ENCODE assay signal across 8 cellular contexts in the genomic region with DNA sequence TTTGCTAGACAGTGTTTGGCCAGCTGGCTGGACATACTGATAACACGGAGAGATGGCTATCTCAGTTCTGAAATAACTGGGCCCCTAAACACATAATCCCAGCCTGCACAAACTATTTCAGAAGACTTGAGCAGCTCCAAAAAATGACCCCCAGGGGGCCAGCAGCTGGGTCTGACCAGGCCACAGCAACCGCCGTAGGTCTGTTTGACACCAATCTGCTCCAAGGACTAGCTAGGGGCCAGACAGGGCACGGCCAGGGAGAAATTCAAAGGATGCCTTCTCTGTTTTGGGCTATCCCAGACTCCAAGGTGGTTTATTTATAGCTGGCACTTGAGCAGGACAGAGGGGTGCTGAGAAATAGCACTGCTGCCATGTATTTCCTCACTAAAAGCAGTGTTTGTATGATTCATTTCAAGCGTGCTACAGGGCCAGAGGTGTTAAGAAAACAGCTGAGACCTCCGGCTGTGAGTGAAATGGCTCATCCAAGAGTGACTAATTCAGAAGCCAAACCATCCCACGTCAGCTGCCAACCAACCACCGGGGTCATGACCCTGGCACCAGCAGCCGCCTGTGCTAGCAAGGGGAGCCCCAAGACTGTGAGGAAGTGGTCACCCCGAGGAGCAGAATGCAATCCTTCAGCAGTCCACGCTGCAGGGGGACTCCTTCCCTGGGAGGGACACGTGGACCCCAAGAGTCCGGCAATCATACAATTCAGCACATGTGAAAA. TPM values are rescaled to one million over a fixed set of nuclear protein-coding genes. Genes with fewer than 3 reads are reported as not detected.
DNase-seq lines count a peak whose midpoint lies in the region; ATAC-seq, FAIRE-seq and TF ChIP-seq lines count a peak whose summit lies in the region.

No MANE protein-coding gene starts in this region.

- H3K27ac Mint-ChIP-seq in astrocyte (ENCODE audit: unreplicated experiment), result peak overlapping the region; percentile 94

- no peaks in the 10 kb centered on the region for H3K9me3 ChIP-seq in astrocyte (ENCODE audit: insufficient read depth, low read depth, low read length)
- no peaks in the 10 kb centered on the region for H3K9me3 ChIP-seq in keratinocyte (ENCODE audit: control insufficient read depth, low read depth, low read length)

- peaks cover 1% of the 10 kb centered on the region; the same call in 1 of the 2 replicates for H3K36me3 ChIP-seq in BJ (ENCODE audit: control insufficient read depth, insufficient read depth, low read length)
- H3K36me3 ChIP-seq in astrocyte (ENCODE audit: insufficient read depth, low read length), result no peaks in the 10 kb centered on the region
- H3K36me3 ChIP-seq in keratinocyte (ENCODE audit: control insufficient read depth in 2 of 2, extremely low read depth in 1 of 2, insufficient read depth in 2 of 2, low read length in 2 of 2), result no peaks in the 10 kb centered on the region

- H3K4me2 ChIP-seq in astrocyte (ENCODE audit: low read length) (peak overlapping the region; percentile 76), keratinocyte (ENCODE audit: control insufficient read depth, extremely low read depth, insufficient read depth, low read depth, low read length) (peak overlapping the region; percentile 82)

- peak overlapping the region; percentile 52 for H3K9ac ChIP-seq in astrocyte (ENCODE audit: low read length)
- peak overlapping the region; percentile 64 for H3K9ac ChIP-seq in keratinocyte (ENCODE audit: control insufficient read depth, extremely low read depth, insufficient read depth, low read length)

- H2AFZ ChIP-seq in astrocyte (ENCODE audit: low read depth, low read length), result no peak overlapping the region
- no peak overlapping the region for H2AFZ ChIP-seq in keratinocyte (ENCODE audit: control insufficient read depth, low read length)

- CTCF ChIA-PET in BJ (lab: Yijun Ruan, JAX), result interaction anchor here (1.0 to 1.9 kb wide), 5 partner anchors 9 to 69 kb away, joined by 3 to 5 read pairs (median 4); a partner anchor contains a TSS

- dilution Hi-C loops in keratinocyte (cut with MboI; ENCODE audit: extremely low pct_ligation_motif_present, low sequenced_read_pairs), result no loop called here

- ATAC-seq in HG03521 (IDR thresholded peaks at IDR 0.05; ENCODE audit: unreplicated experiment), result peak; percentile 58

- FAIRE-seq in astrocyte (lab: Jason Lieb, UNC) (peak; percentile 43), keratinocyte (lab: Jason Lieb, UNC) (peak; percentile 81)

- POLR2A ChIA-PET in BJ (lab: Charles Lee), result no interaction called here

- peaks cover 3% of the 10 kb centered on the region for H3K9me3 Mint-ChIP-seq in astrocyte (ENCODE audit: unreplicated experiment)

- peaks cover 92% of the 10 kb centered on the region for H4K20me1 ChIP-seq in astrocyte (ENCODE audit: insufficient read depth, low read length)
- H4K20me1 ChIP-seq in keratinocyte (ENCODE audit: control insufficient read depth, extremely low read depth, insufficient read depth, low read length), result peaks cover 19% of the 10 kb centered on the region

- peak overlapping the region; percentile 71 for H3K27ac ChIP-seq in astrocyte (ENCODE audit: low read depth, low read length)
- peak overlapping the region; percentile 89 for H3K27ac ChIP-seq in keratinocyte (ENCODE audit: control insufficient read depth, insufficient read depth, low read length)

- H3K4me3 Mint-ChIP-seq in astrocyte (ENCODE audit: unreplicated experiment), result no peak overlapping the region

- H3K36me3 Mint-ChIP-seq in astrocyte (ENCODE audit: low read depth, unreplicated experiment), result peaks cover 14% of the 10 kb centered on the region

- no peaks in the 10 kb centered on the region for H3K27me3 Mint-ChIP-seq in astrocyte (ENCODE audit: low read depth, unreplicated experiment)

- no peaks in the 10 kb centered on the region for H3K9me1 ChIP-seq in keratinocyte (ENCODE audit: control insufficient read depth, extremely low read depth, insufficient read depth, low read length)

- peaks cover 52% of the 10 kb centered on the region for H3K4me1 Mint-ChIP-seq in astrocyte (ENCODE audit: low read depth, unreplicated experiment)

- H3K4me3 ChIP-seq in BJ (ENCODE audit: low read depth, low read length), result no peak overlapping the region
- H3K4me3 ChIP-seq in astrocyte (ENCODE audit: insufficient read depth, low read depth, low read length), result peak overlapping the region; percentile 20
- H3K4me3 ChIP-seq in keratinocyte (ENCODE audit: control insufficient read depth in 2 of 3, extremely low read depth in 1 of 3, insufficient read depth in 2 of 3, low read depth in 1 of 3, low read length in 3 of 3), result peak overlapping the region in 2 of 3 experiments; percentile 6 to 12

- no peaks in the 10 kb centered on the region for H3K27me3 ChIP-seq in BJ (ENCODE audit: control insufficient read depth, insufficient read depth, low read length)
- H3K27me3 ChIP-seq in astrocyte (ENCODE audit: insufficient read depth, low read length), result no peaks in the 10 kb centered on the region
- H3K27me3 ChIP-seq in keratinocyte (ENCODE audit: control insufficient read depth, extremely low read depth, insufficient read depth, low read length), result no peaks in the 10 kb centered on the region

- DNase-seq in BJ (ENCODE audit: low read depth) (peak; percentile 49), GM19240 (ENCODE audit: insufficient read length, low spot score) (peak; percentile 61), T-helper 2 cell (peak in 3 of 5 experiments; percentile 63 to 96 (median 78)), astrocyte (ENCODE audit: low read depth) (peak; percentile 93), keratinocyte (ENCODE audit: low read depth, low spot score) (peak; percentile 73), NCI-H82 (lab: John Stamatoyannopoulos, UW) (no peak)
- peak; percentile 67 for DNase-seq in stimulated activated CD4-positive, alpha-beta T cell treated with anti-CD3 and anti-CD28 coated beads, Interleukin-4, amount 100 ng/mL, for 1 hour

- peaks cover 70% of the 10 kb centered on the region for H3K79me2 ChIP-seq in astrocyte (ENCODE audit: insufficient read depth, low read length)
- peaks cover 58% of the 10 kb centered on the region for H3K79me2 ChIP-seq in keratinocyte (ENCODE audit: control insufficient read depth, insufficient read depth, low read length)

- peaks cover 39% of the 10 kb centered on the region for H3K4me1 ChIP-seq in astrocyte (ENCODE audit: insufficient read depth, low read length)
- peaks cover 49% of the 10 kb centered on the region for H3K4me1 ChIP-seq in keratinocyte (ENCODE audit: control insufficient read depth, extremely low read depth, insufficient read depth, low read length)

- TF ChIP-seq CTCF in BJ (IDR thresholded peaks at IDR 0.05; ENCODE audit: insufficient read depth, low read depth, low read length), result no peak
- TF ChIP-seq CTCF in astrocyte (IDR thresholded peaks at IDR 0.05; ENCODE audit: insufficient read depth, low read depth, low read length), result no peak
- TF ChIP-seq CTCF in keratinocyte (optimal IDR thresholded peaks at IDR 0.05 in 1 of 3, IDR thresholded peaks at IDR 0.05 in 1 of 3, conservative IDR thresholded peaks at IDR 0.05 in 1 of 3; ENCODE audit: extremely low read depth in 1 of 3, insufficient read depth in 2 of 3, low read length in 3 of 3), result no peak

RNA-seq across cellular contexts. Expression of a gene that starts 5.7 kb away (rescaled TPM):
- 19.0 and 26.4 TPM in 2 replicates for polyA plus RNA-seq in BJ (2011; rRNA removed)
- 18.8 and 20.7 TPM in 2 replicates for polyA minus RNA-seq in BJ (2011; rRNA and poly(A)+ RNA removed)
- 74.2 and 84.0 TPM in 2 replicates for total RNA-seq in astrocyte
- 30.2 to 54.1 TPM (median 41.2 TPM) in 3 replicates for polyA plus RNA-seq in keratinocyte
- polyA plus RNA-seq in keratinocyte (2011; ENCODE audit: low read depth), result 17.5 TPM
- polyA plus RNA-seq in keratinocyte (2011; cell fraction: cytosol; rRNA removed), result 34.5 and 54.3 TPM in 2 replicates
- polyA plus RNA-seq in keratinocyte (2011; cell fraction: nucleus; rRNA removed), result 87.7 and 94.8 TPM in 2 replicates
- polyA plus RNA-seq in keratinocyte (2012; ENCODE audit: low replicate concordance), result 20.4 and 34.5 TPM in 2 replicates
- 39.3 to 55.2 TPM (median 43.3 TPM) in 3 replicates for polyA minus RNA-seq in keratinocyte
- polyA minus RNA-seq in keratinocyte (2011; cell fraction: cytosol; rRNA and poly(A)+ RNA removed), result 29.0 TPM
- 24.7 and 41.9 TPM in 2 replicates for polyA minus RNA-seq in keratinocyte (2011; cell fraction: nucleus; rRNA and poly(A)+ RNA removed)

RNA-seq across cellular contexts. Expression of a gene that starts 51.6 kb away (rescaled TPM):
- polyA plus RNA-seq in BJ (2011; rRNA removed) (22.5 and 31.2 TPM in 2 replicates), keratinocyte (14.7 to 18.1 TPM (median 16.6 TPM) in 3 replicates)
- 21.3 and 32.3 TPM in 2 replicates for polyA minus RNA-seq in BJ (2011; rRNA and poly(A)+ RNA removed)
- total RNA-seq in astrocyte, result 17.9 and 19.8 TPM in 2 replicates
- 8.8 TPM for polyA plus RNA-seq in keratinocyte (2011; ENCODE audit: low read depth)
- 9.2 and 13.6 TPM in 2 replicates for polyA plus RNA-seq in keratinocyte (2011; cell fraction: cytosol; rRNA removed)
- 35.3 and 53.7 TPM in 2 replicates for polyA plus RNA-seq in keratinocyte (2011; cell fraction: nucleus; rRNA removed)
- polyA plus RNA-seq in keratinocyte (2012; ENCODE audit: low replicate concordance), result 10.7 and 13.3 TPM in 2 replicates
- 21.0 to 33.8 TPM (median 25.3 TPM) in 3 replicates for polyA minus RNA-seq in keratinocyte
- 12.3 TPM for polyA minus RNA-seq in keratinocyte (2011; cell fraction: cytosol; rRNA and poly(A)+ RNA removed)
- polyA minus RNA-seq in keratinocyte (2011; cell fraction: nucleus; rRNA and poly(A)+ RNA removed), result 17.7 and 33.6 TPM in 2 replicates

RNA-seq across cellular contexts. Expression of a gene that starts 52.5 kb away (rescaled TPM):
- polyA plus RNA-seq in BJ (2011; rRNA removed) (27.8 and 28.8 TPM in 2 replicates), keratinocyte (32.7 to 44.6 TPM (median 39.5 TPM) in 3 replicates)
- polyA minus RNA-seq in BJ (2011; rRNA and poly(A)+ RNA removed), result 34.6 and 42.7 TPM in 2 replicates
- 19.4 and 24.4 TPM in 2 replicates for total RNA-seq in astrocyte
- 4.9 TPM for polyA plus RNA-seq in keratinocyte (2011; ENCODE audit: low read depth)
- polyA plus RNA-seq in keratinocyte (2011; cell fraction: cytosol; rRNA removed), result 37.8 and 41.7 TPM in 2 replicates
- polyA plus RNA-seq in keratinocyte (2011; cell fraction: nucleus; rRNA removed), result 40.8 and 58.1 TPM in 2 replicates
- polyA plus RNA-seq in keratinocyte (2012; ENCODE audit: low replicate concordance), result 12.9 and 27.4 TPM in 2 replicates
- polyA minus RNA-seq in keratinocyte, result 59.5 to 60.3 TPM (median 59.8 TPM) in 3 replicates
- 50.6 TPM for polyA minus RNA-seq in keratinocyte (2011; cell fraction: cytosol; rRNA and poly(A)+ RNA removed)
- 49.1 and 52.7 TPM in 2 replicates for polyA minus RNA-seq in keratinocyte (2011; cell fraction: nucleus; rRNA and poly(A)+ RNA removed)

RNA-seq across cellular contexts. Expression of a gene that starts 52.9 kb away (rescaled TPM):
- polyA plus RNA-seq in BJ (2011; rRNA removed), result 61.4 and 78.9 TPM in 2 replicates
- 31.1 and 39.0 TPM in 2 replicates for polyA minus RNA-seq in BJ (2011; rRNA and poly(A)+ RNA removed)
- total RNA-seq in astrocyte, result 144 and 146 TPM in 2 replicates
- polyA plus RNA-seq in keratinocyte, result 27.7 to 39.8 TPM (median 36.3 TPM) in 3 replicates
- 22.1 TPM for polyA plus RNA-seq in keratinocyte (2011; ENCODE audit: low read depth)
- polyA plus RNA-seq in keratinocyte (2011; cell fraction: cytosol; rRNA removed), result 31.0 and 42.5 TPM in 2 replicates
- 42.5 and 51.0 TPM in 2 replicates for polyA plus RNA-seq in keratinocyte (2011; cell fraction: nucleus; rRNA removed)
- polyA plus RNA-seq in keratinocyte (2012; ENCODE audit: low replicate concordance), result 16.1 and 27.8 TPM in 2 replicates
- 26.6 to 35.1 TPM (median 27.8 TPM) in 3 replicates for polyA minus RNA-seq in keratinocyte
- polyA minus RNA-seq in keratinocyte (2011; cell fraction: cytosol; rRNA and poly(A)+ RNA removed), result 29.7 TPM
- 21.4 and 28.2 TPM in 2 replicates for polyA minus RNA-seq in keratinocyte (2011; cell fraction: nucleus; rRNA and poly(A)+ RNA removed)
